In the genomic region with DNA sequence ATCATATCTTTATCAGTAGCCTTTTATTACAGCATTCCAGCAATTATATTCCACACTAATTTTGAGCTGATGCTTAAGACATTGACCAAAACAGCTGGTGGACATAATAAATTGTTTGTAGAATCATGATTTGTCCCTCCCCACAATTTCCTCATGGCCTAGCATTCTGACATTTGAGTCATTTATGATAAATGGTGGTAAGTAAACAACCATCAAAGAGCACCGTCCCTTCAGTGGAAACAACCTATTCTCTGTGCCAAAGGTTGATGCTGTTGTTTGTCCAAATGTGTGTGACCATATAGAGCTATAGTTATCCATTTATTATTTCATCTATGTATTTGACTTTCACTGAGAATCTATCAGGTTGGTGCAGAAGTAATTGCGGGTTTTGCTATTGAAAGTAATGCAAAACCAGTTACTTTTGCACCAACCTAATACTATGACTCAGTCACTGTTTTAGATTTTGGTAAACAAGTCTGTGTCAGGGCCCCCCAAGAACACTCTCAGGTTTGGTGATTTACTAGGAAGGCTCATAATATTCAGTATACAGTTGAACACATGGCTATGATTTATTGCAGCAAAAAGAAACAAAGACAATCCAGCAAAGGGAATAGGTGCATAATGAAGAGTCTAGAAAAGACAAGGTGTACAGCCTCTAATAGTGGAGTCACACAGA, we compare ENCODE assay signal across 1 cellular context.
TF ChIP-seq lines count a peak whose summit lies in the region.

No MANE protein-coding gene starts in this region.

TF ChIP-seq in HepG2, 621 proteins besides CTCF, POLR2A, EP300 and RAD21 (continued from another document):
- TF ChIP-seq ZBTB33 (CRISPR knock-in tag; IDR thresholded peaks at IDR 0.05) (no peak), CERS6 (CRISPR knock-in tag; IDR thresholded peaks at IDR 0.05) (no peak), NCOA2 (CRISPR knock-in tag; IDR thresholded peaks at IDR 0.05) (peak; percentile 58; the same call in 1 of the 2 replicates), NR2F6 (IDR thresholded peaks at IDR 0.05) (no peak), NR2F6 (CRISPR knock-in tag; IDR thresholded peaks at IDR 0.05) (no peak), SNAI1 (CRISPR knock-in tag; IDR thresholded peaks at IDR 0.05; ENCODE audit: borderline replicate concordance) (no peak), NFE2 (CRISPR knock-in tag; IDR thresholded peaks at IDR 0.05) (no peak), ZBTB42 (CRISPR knock-in tag; IDR thresholded peaks at IDR 0.05) (no peak), ZNF749 (CRISPR knock-in tag; IDR thresholded peaks at IDR 0.05; ENCODE audit: borderline replicate concordance) (no peak), TBL1XR1 (IDR thresholded peaks at IDR 0.05; ENCODE audit: borderline replicate concordance, low read length, partially characterized antibody) (peak; percentile 35), ZNF101 (CRISPR knock-in tag; IDR thresholded peaks at IDR 0.05; ENCODE audit: borderline replicate concordance, low read depth) (no peak), TCF7 (IDR thresholded peaks at IDR 0.05; ENCODE audit: low read depth) (peak; percentile 78), ZNF580 (CRISPR knock-in tag; IDR thresholded peaks at IDR 0.05; ENCODE audit: borderline replicate concordance, low read depth) (no peak), ZNF879 (CRISPR knock-in tag; IDR thresholded peaks at IDR 0.05) (no peak), ZNF234 (CRISPR knock-in tag; conservative IDR thresholded peaks at IDR 0.05) (no peak), ZNF569 (CRISPR knock-in tag; IDR thresholded peaks at IDR 0.05; ENCODE audit: borderline replicate concordance) (no peak), KAT7 (CRISPR knock-in tag; IDR thresholded peaks at IDR 0.05; ENCODE audit: borderline replicate concordance) (no peak)
- TF ChIP-seq, protein P1, sequence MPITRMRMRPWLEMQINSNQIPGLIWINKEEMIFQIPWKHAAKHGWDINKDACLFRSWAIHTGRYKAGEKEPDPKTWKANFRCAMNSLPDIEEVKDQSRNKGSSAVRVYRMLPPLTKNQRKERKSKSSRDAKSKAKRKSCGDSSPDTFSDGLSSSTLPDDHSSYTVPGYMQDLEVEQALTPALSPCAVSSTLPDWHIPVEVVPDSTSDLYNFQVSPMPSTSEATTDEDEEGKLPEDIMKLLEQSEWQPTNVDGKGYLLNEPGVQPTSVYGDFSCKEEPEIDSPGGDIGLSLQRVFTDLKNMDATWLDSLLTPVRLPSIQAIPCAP (CRISPR knock-in tag; IDR thresholded peaks at IDR 0.05; ENCODE audit: low read depth), result no peak
- TF ChIP-seq, protein P2, sequence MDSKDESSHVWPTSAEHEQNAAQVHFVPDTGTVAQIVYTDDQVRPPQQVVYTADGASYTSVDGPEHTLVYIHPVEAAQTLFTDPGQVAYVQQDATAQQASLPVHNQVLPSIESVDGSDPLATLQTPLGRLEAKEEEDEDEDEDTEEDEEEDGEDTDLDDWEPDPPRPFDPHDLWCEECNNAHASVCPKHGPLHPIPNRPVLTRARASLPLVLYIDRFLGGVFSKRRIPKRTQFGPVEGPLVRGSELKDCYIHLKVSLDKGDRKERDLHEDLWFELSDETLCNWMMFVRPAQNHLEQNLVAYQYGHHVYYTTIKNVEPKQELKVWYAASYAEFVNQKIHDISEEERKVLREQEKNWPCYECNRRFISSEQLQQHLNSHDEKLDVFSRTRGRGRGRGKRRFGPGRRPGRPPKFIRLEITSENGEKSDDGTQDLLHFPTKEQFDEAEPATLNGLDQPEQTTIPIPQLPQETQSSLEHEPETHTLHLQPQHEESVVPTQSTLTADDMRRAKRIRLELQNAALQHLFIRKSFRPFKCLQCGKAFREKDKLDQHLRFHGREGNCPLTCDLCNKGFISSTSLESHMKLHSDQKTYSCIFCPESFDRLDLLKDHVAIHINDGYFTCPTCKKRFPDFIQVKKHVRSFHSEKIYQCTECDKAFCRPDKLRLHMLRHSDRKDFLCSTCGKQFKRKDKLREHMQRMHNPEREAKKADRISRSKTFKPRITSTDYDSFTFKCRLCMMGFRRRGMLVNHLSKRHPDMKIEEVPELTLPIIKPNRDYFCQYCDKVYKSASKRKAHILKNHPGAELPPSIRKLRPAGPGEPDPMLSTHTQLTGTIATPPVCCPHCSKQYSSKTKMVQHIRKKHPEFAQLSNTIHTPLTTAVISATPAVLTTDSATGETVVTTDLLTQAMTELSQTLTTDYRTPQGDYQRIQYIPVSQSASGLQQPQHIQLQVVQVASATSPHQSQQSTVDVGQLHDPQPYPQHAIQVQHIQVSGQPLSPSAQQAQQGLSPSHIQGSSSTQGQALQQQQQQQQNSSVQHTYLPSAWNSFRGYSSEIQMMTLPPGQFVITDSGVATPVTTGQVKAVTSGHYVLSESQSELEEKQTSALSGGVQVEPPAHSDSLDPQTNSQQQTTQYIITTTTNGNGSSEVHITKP (CRISPR knock-in tag; IDR thresholded peaks at IDR 0.05; ENCODE audit: low read depth), result no peak
